2 cellular contexts compared by ENCODE assay signal in the genomic region with DNA sequence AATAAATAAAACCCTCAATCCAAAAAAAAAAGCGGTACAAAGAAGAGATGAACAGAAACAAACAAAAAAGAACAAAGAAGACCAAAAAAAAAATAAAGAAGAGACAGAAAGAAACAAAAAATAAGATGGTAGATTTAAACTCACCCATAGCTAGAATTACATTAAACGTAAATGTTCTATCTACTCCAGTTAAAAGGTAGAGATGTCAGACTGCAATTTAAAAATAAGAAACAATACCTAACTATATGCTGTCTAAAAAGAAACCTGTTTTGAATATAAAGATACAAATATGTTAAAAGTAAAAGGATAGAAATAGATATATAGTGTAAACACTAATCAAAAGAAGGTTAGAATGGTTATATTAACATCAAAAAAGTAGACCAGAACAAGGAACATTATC.
TF ChIP-seq lines count a peak whose summit lies in the region.

No MANE protein-coding gene starts in this region.

TF ChIP-seq in HEK293, 187 proteins besides CTCF, POLR2A, EP300 and RAD21:
- TF ChIP-seq GLIS1 (tag by site-specific recombination; IDR thresholded peaks at IDR 0.05) (no peak), SETDB1 (IDR thresholded peaks at IDR 0.05; ENCODE audit: insufficient read length, low read length) (peak; percentile 74), GFI1B (tag by site-specific recombination; IDR thresholded peaks at IDR 0.05) (no peak), ZNF580 (tag by site-specific recombination; IDR thresholded peaks at IDR 0.05) (0 out of 2 replicates have a peak, but pooled peaks have one; percentile 16), ZNF529 (tag by site-specific recombination; IDR thresholded peaks at IDR 0.05; ENCODE audit: insufficient replicate concordance) (no peak), ZNF747 (tag by site-specific recombination; IDR thresholded peaks at IDR 0.05) (no peak)

TF ChIP-seq in K562, 482 proteins besides CTCF, POLR2A, EP300 and RAD21:
- TF ChIP-seq MAFG (tag; conservative IDR thresholded peaks at IDR 0.05) = no peak
- peak; percentile 83 for TF ChIP-seq ZNF354B (CRISPR knock-in tag; IDR thresholded peaks at IDR 0.05)
- TF ChIP-seq, protein P1, sequence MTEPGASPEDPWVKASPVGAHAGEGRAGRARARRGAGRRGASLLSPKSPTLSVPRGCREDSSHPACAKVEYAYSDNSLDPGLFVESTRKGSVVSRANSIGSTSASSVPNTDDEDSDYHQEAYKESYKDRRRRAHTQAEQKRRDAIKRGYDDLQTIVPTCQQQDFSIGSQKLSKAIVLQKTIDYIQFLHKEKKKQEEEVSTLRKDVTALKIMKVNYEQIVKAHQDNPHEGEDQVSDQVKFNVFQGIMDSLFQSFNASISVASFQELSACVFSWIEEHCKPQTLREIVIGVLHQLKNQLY (CRISPR knock-in tag; conservative IDR thresholded peaks at IDR 0.05) = no peak
- TF ChIP-seq ZNF507 (tag; conservative IDR thresholded peaks at IDR 0.05) = peak; percentile 99
- TF ChIP-seq TRIM28 (IDR thresholded peaks at IDR 0.05) = peak; percentile 50; the same call in 1 of the 2 replicates
- TF ChIP-seq RBM25 (IDR thresholded peaks at IDR 0.05; ENCODE audit: low read depth, low read length, severe bottlenecking) = peak; percentile 66
- TF ChIP-seq ZNF512 (tag; IDR thresholded peaks at IDR 0.05) = peak; percentile 59
- TF ChIP-seq SMARCA5 (IDR thresholded peaks at IDR 0.05) = peak; percentile 63; the same call in 1 of the 2 replicates
- TF ChIP-seq CBX3 (IDR thresholded peaks at IDR 0.05; ENCODE audit: borderline replicate concordance in 1 of 2, low read length in 2 of 2) = peak in 1 of 2 experiments; percentile 94; a peak in 2 of 3 replicates
- TF ChIP-seq, protein P2, sequence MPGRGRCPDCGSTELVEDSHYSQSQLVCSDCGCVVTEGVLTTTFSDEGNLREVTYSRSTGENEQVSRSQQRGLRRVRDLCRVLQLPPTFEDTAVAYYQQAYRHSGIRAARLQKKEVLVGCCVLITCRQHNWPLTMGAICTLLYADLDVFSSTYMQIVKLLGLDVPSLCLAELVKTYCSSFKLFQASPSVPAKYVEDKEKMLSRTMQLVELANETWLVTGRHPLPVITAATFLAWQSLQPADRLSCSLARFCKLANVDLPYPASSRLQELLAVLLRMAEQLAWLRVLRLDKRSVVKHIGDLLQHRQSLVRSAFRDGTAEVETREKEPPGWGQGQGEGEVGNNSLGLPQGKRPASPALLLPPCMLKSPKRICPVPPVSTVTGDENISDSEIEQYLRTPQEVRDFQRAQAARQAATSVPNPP (IDR thresholded peaks at IDR 0.05; ENCODE audit: borderline replicate concordance, insufficient read depth, insufficient read length) = no peak
- TF ChIP-seq, protein P3, sequence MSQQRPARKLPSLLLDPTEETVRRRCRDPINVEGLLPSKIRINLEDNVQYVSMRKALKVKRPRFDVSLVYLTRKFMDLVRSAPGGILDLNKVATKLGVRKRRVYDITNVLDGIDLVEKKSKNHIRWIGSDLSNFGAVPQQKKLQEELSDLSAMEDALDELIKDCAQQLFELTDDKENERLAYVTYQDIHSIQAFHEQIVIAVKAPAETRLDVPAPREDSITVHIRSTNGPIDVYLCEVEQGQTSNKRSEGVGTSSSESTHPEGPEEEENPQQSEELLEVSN (IDR thresholded peaks at IDR 0.05; ENCODE audit: borderline replicate concordance in 1 of 2, extremely low read depth in 1 of 2, insufficient read depth in 1 of 2, insufficient read length in 1 of 2, low read depth in 1 of 2, low read length in 1 of 2, poor library complexity in 1 of 2, severe bottlenecking in 1 of 2) = no peak
- TF ChIP-seq MYC (IDR thresholded peaks at IDR 0.05; ENCODE audit: low read depth, low read length) = no peak
- no peak for TF ChIP-seq MYC (CRISPR knock-in tag; IDR thresholded peaks at IDR 0.05; ENCODE audit: borderline replicate concordance, low read depth)
- TF ChIP-seq ZNF274 (IDR thresholded peaks at IDR 0.05; ENCODE audit: borderline replicate concordance, low read depth, low read length) = no peak
- TF ChIP-seq L3MBTL2 (IDR thresholded peaks at IDR 0.05) = no peak
- no peak for TF ChIP-seq U2AF1 (optimal IDR thresholded peaks at IDR 0.05; ENCODE audit: low read depth, low read length)
